Comparison of ENCODE assay signal across 14 cellular contexts in the genomic region with DNA sequence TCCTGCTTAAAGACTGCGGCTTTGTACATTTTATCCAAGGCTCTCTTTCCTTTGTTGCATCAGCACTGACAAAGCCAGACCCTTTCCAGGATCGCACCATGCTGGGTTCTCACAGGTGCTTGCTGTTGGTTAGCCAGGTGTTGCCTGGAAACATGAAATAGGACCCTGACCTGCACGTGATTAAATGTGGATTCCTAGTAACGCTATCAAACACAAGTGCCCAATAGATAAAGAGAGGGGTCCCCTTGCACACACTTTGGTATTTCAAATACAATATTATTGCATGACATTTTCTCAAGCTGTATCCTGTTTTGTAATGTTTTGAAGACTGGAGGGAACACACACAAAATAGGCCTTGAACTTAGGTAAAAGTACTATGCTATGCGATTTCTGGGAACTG.
DNase-seq lines count a peak whose midpoint lies in the region; ATAC-seq and TF ChIP-seq lines count a peak whose summit lies in the region.
"Had no signal": no experiment of that assay in that cellular context is flagged by ENCODE, and none has a peak within 500 bp of the region (broad histone marks: within the 10 kb centered on the region; RNA-seq: fewer than 3 reads in every experiment).

No MANE protein-coding gene starts in this region.

- H3K4me1 ChIP-seq in testis, result peaks cover 5% of the 10 kb centered on the region

- peaks cover 33% of the 10 kb centered on the region for H3K4me1 Mint-ChIP-seq in progenitor cell of endocrine pancreas (ENCODE audit: low read depth)
- H3K4me1 Mint-ChIP-seq: naive thymus-derived CD8-positive, alpha-beta T cell had no signal

- TF ChIP-seq POLR2A in testis (IDR thresholded peaks at IDR 0.05), result no peak

- intact Hi-C loops in testis (cut with DNase I; ENCODE audit: low total_unique reads), result no loop called here

- H3K9me3 ChIP-seq in testis, result no peaks in the 10 kb centered on the region
- H3K9me3 ChIP-seq: MG63 had no signal

- no peaks in the 10 kb centered on the region for H3K27me3 ChIP-seq in testis
- H3K27me3 ChIP-seq: BLaER1 treated with 17β-estradiol and CSF1 and Interleukin-3, amounts not matched to agents 10 nM and 100 nM; MG63 had no signal

- DNase-seq in NCI-H1105 treated with DMSO at 0.1 percent for 48 hours (lab: John Stamatoyannopoulos, UW) (peak; percentile 79), NCI-H2171 treated with DMSO at 0.1 percent for 48 hours (lab: John Stamatoyannopoulos, UW) (peak; percentile 92), fibroblast of pulmonary artery (ENCODE audit: low read depth) (peak; percentile 71), progenitor cell of endocrine pancreas (ENCODE audit: low spot score, unreplicated experiment) (no peak), D341Med (ENCODE audit: low spot score) (no peak), GOT3 (lab: John Stamatoyannopoulos, UW) (no peak), testis (no peak)
- DNase-seq: activated CD4-positive, alpha-beta T cell treated with anti-CD3 and anti-CD28 coated beads for 1 hour; activated T-cell treated with anti-CD3 and anti-CD28 coated beads, Interleukin-2, amount 50 U/mL, for 4 hours; GDM1; MG63; naive thymus-derived CD8-positive, alpha-beta T cell had no signal

- H3K27ac Mint-ChIP-seq in progenitor cell of endocrine pancreas, result peak overlapping the region; percentile 80
- H3K27ac Mint-ChIP-seq: naive thymus-derived CD8-positive, alpha-beta T cell had no signal

- ATAC-seq in GM18858 (IDR thresholded peaks at IDR 0.05; ENCODE audit: unreplicated experiment), result no peak
- ATAC-seq: activated T-cell treated with anti-CD3 and anti-CD28 coated beads, Interleukin-2, amount 50 U/mL, for 4 hours; naive thymus-derived CD8-positive, alpha-beta T cell had no signal

- TF ChIP-seq CTCF in fibroblast of pulmonary artery (IDR thresholded peaks at IDR 0.05; ENCODE audit: low read length, missing control alignments) (no peak), progenitor cell of endocrine pancreas (IDR thresholded peaks at IDR 0.05; ENCODE audit: unreplicated experiment) (no peak), testis (IDR thresholded peaks at IDR 0.05) (no peak)

- H3K4me3 Mint-ChIP-seq in progenitor cell of endocrine pancreas (ENCODE audit: low read depth), result peak overlapping the region; percentile 37
- H3K4me3 Mint-ChIP-seq: activated T-cell treated with anti-CD3 and anti-CD28 coated beads, Interleukin-2, amount 50 U/mL, for 4 hours; naive thymus-derived CD8-positive, alpha-beta T cell had no signal

- H3K36me3 ChIP-seq in testis (ENCODE audit: low read depth, missing control alignments), result no peaks in the 10 kb centered on the region
- H3K36me3 ChIP-seq: MG63 had no signal

- WGBS in testis, 2 donors, result 36 to 50% methylated on average over 5 of the region's 5 CpGs

- H3K27ac ChIP-seq in testis, result no peak overlapping the region
- H3K27ac ChIP-seq: BLaER1 treated with 17β-estradiol and CSF1 and Interleukin-3, amounts not matched to agents 10 nM and 100 nM had no signal

- peaks cover 6% of the 10 kb centered on the region for H3K9me3 Mint-ChIP-seq in progenitor cell of endocrine pancreas (ENCODE audit: low read depth)

- H3K4me3 ChIP-seq in fibroblast of pulmonary artery (replicated peaks; ENCODE audit: low read depth, low read length) (no peak overlapping the region), testis (no peak overlapping the region)
- H3K4me3 ChIP-seq: BLaER1 treated with 17β-estradiol and CSF1 and Interleukin-3, amounts not matched to agents 10 nM and 100 nM; MG63 had no signal

- H3K36me3 Mint-ChIP-seq in progenitor cell of endocrine pancreas (ENCODE audit: insufficient read depth), result peaks cover 4% of the 10 kb centered on the region
- H3K36me3 Mint-ChIP-seq: naive thymus-derived CD8-positive, alpha-beta T cell had no signal

- H3K27me3 Mint-ChIP-seq in progenitor cell of endocrine pancreas, result peaks cover 70% of the 10 kb centered on the region

Comparison
In these comparisons a context has a peak if more than half of its experiments do, and no peak if none do; other contexts are left out.
1. DNase-seq: peak in NCI-H1105 treated with DMSO at 0.1 percent for 48 hours (single experiment), NCI-H2171 treated with DMSO at 0.1 percent for 48 hours (single experiment) and fibroblast of pulmonary artery (single experiment); none in progenitor cell of endocrine pancreas (single experiment), D341Med (single experiment), GOT3 (single experiment) and testis (single experiment).